ENCODE assay signal across 1 cellular context in the genomic region with DNA sequence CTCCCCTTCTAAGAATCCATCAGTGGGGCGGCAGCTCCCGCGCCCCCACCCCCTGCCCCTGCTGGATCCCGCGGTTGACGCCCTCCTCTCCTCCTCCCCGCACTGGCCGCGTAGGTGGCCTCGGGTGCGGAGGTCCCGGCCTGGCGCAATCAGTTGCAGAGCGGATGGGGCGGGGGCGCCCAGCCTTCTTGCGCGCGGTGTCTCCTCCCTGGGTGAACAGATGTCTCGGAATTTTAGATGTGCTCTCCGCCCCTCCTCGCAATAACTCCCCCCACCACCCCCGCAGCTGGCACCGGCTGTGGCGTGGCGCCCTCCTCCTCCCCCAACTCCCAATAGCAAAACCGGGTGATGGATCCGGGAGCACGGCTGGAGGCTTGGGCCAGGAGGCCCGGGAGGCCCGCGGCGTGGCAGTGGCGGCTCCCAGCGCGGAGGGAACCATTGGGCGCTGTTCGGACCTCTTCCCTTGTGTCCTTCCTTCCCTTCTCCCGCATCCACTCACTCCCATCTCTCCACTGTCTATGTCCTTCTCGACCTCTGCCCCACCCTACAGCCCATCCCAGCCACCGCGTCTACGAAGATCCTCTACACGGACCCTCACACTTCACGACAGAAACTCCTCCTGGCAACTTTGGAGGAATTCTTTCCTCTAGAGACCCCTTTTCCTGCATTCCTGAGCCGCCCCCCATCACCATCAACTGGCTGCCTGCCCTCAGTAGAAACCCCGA.
A peak's percentile ranks its signal among the peaks of the same experiment; 100 is the strongest.
TF ChIP-seq lines count a peak whose summit lies in the region.

No MANE protein-coding gene starts in this region.

TF ChIP-seq in H1, 55 proteins besides CTCF, POLR2A, EP300 and RAD21:
- no peak for TF ChIP-seq KDM4A (IDR thresholded peaks at IDR 0.05; ENCODE audit: low read depth, low read length, severe bottlenecking)
- TF ChIP-seq SAP30 (IDR thresholded peaks at IDR 0.05; ENCODE audit: insufficient read depth, insufficient replicate concordance, low read length): no peak
- no peak for TF ChIP-seq FOSL1 (IDR thresholded peaks at IDR 0.05; ENCODE audit: insufficient read depth, low read depth, low read length)
- no peak for TF ChIP-seq ZNF274 (IDR thresholded peaks at IDR 0.05; ENCODE audit: borderline replicate concordance, extremely low read depth, low read length)
- no peak for TF ChIP-seq SP1 (IDR thresholded peaks at IDR 0.05; ENCODE audit: low read depth, low read length)
- no peak for TF ChIP-seq POU5F1 (IDR thresholded peaks at IDR 0.05; ENCODE audit: low read depth, low read length)
- TF ChIP-seq SIRT6 (IDR thresholded peaks at IDR 0.05; ENCODE audit: low read length): no peak
- TF ChIP-seq ATF2 (IDR thresholded peaks at IDR 0.05; ENCODE audit: low read length): no peak
- TF ChIP-seq ATF3 (IDR thresholded peaks at IDR 0.05; ENCODE audit: insufficient read depth, low read depth, low read length): no peak
- TF ChIP-seq, protein P1, sequence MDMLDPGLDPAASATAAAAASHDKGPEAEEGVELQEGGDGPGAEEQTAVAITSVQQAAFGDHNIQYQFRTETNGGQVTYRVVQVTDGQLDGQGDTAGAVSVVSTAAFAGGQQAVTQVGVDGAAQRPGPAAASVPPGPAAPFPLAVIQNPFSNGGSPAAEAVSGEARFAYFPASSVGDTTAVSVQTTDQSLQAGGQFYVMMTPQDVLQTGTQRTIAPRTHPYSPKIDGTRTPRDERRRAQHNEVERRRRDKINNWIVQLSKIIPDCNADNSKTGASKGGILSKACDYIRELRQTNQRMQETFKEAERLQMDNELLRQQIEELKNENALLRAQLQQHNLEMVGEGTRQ (IDR thresholded peaks at IDR 0.05; ENCODE audit: low read length): no peak
- peak; percentile 97 for TF ChIP-seq SUZ12 (IDR thresholded peaks at IDR 0.05; ENCODE audit: low read length)
- TF ChIP-seq TBP (IDR thresholded peaks at IDR 0.05; ENCODE audit: low read depth, low read length): no peak
- no peak for TF ChIP-seq GTF2F1 (IDR thresholded peaks at IDR 0.05; ENCODE audit: borderline replicate concordance, low read depth, low read length)
- no peak for TF ChIP-seq ASH2L (IDR thresholded peaks at IDR 0.05; ENCODE audit: low read length)
- no peak for TF ChIP-seq CEBPB (IDR thresholded peaks at IDR 0.05; ENCODE audit: low read depth, low read length)
- TF ChIP-seq CBX8 (IDR thresholded peaks at IDR 0.05; ENCODE audit: borderline replicate concordance, low read depth, low read length): peak; percentile 48; the same call in 1 of the 2 replicates
- no peak for TF ChIP-seq CHD1 (IDR thresholded peaks at IDR 0.05; ENCODE audit: low read depth, low read length)
- no peak for TF ChIP-seq CBX5 (IDR thresholded peaks at IDR 0.05; ENCODE audit: low read depth, low read length)
- TF ChIP-seq EGR1 (IDR thresholded peaks at IDR 0.05; ENCODE audit: borderline replicate concordance, low read depth, low read length): no peak
- no peak for TF ChIP-seq GABPA (IDR thresholded peaks at IDR 0.05; ENCODE audit: borderline replicate concordance, insufficient read depth, low read length)
- TF ChIP-seq KDM1A (IDR thresholded peaks at IDR 0.05; ENCODE audit: borderline replicate concordance, low read length): no peak
- TF ChIP-seq TAF1 (IDR thresholded peaks at IDR 0.05; ENCODE audit: low read depth, low read length): no peak
- no peak for TF ChIP-seq PHF8 (conservative IDR thresholded peaks at IDR 0.05; ENCODE audit: low read depth, low read length)
- TF ChIP-seq MAX (IDR thresholded peaks at IDR 0.05): no peak
- TF ChIP-seq CTBP2 (IDR thresholded peaks at IDR 0.05; ENCODE audit: borderline replicate concordance, insufficient read depth, insufficient read length, low read length): no peak
- TF ChIP-seq BRCA1 (IDR thresholded peaks at IDR 0.05; ENCODE audit: low read depth, low read length): no peak
- no peak for TF ChIP-seq NRF1 (IDR thresholded peaks at IDR 0.05; ENCODE audit: low read depth, low read length)
- TF ChIP-seq RXRA (IDR thresholded peaks at IDR 0.05; ENCODE audit: insufficient read depth, low read depth, low read length): no peak
- TF ChIP-seq EZH2 (IDR thresholded peaks at IDR 0.05; ENCODE audit: low read depth, low read length, severe bottlenecking): peak; percentile 90
- peak; percentile 80 for TF ChIP-seq RNF2 (IDR thresholded peaks at IDR 0.05; ENCODE audit: borderline replicate concordance, low read depth, low read length, missing control alignments, poor library complexity, severe bottlenecking)
- TF ChIP-seq CHD7 (IDR thresholded peaks at IDR 0.05; ENCODE audit: insufficient replicate concordance, low read length): no peak
